Comparison of ENCODE assay signal across 12 cellular contexts in the genomic region with DNA sequence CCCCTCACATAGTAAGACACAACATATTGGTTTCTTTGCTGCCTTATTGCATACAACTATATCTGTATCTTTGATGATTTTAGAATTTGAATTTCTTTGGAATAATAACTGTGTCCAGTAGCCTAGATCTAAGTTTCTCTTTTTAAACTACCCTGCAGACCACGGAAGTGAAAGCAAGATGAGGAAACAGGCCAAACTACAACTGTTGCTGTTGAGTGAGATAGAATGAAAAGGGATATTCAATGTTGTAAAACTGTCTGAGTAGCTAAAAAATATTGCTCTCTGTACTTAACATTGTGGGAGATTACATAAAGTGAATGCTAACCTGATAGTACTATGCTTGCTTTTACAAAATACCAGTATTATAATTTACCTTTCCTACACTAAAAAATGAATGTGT.
DNase-seq lines count a peak whose midpoint lies in the region; ATAC-seq, FAIRE-seq and TF ChIP-seq lines count a peak whose summit lies in the region.
"Had no signal": no experiment of that assay in that cellular context is flagged by ENCODE, and none has a peak within 500 bp of the region (broad histone marks: within the 10 kb centered on the region; RNA-seq: fewer than 3 reads in every experiment).

No MANE protein-coding gene starts in this region.

- peak overlapping the region; percentile 22; the same call in 1 of the 2 replicates for H3K4me3 Mint-ChIP-seq in HFFc6

- no peaks in the 10 kb centered on the region for H3K36me3 Mint-ChIP-seq in HFFc6 (ENCODE audit: low read depth)

- no peaks in the 10 kb centered on the region for H3K79me2 ChIP-seq in OCI-LY3 (ENCODE audit: low read length)
- no peaks in the 10 kb centered on the region for H3K79me2 ChIP-seq in HepG2 (ENCODE audit: insufficient read depth, low read length)

- H3K4me1 Mint-ChIP-seq in HFFc6 (ENCODE audit: low read depth) = peaks cover 13% of the 10 kb centered on the region

- H3K9ac ChIP-seq in OCI-LY3 (ENCODE audit: low read length) = no peak overlapping the region
- H3K9ac ChIP-seq in HepG2 (ENCODE audit: insufficient read depth, low read depth, low read length) = no peak overlapping the region

- no peaks in the 10 kb centered on the region for H3K9me3 Mint-ChIP-seq in HFFc6

- H3K27ac ChIP-seq in OCI-LY3 (ENCODE audit: low read length) = 0 out of 2 replicates have a peak overlapping the region, but pooled peaks have one; percentile 0
- H3K27ac ChIP-seq in HepG2 (ENCODE audit: extremely low read length, insufficient read depth, low read length) = no peak overlapping the region

- no peak overlapping the region; the same call in 1 of the 2 replicates for H3K27ac Mint-ChIP-seq in HFFc6

- H3K9me3 ChIP-seq in OCI-LY3 (ENCODE audit: insufficient read depth, low read length) = no peaks in the 10 kb centered on the region
- H3K9me3 ChIP-seq in HepG2 (ENCODE audit: low read length) = no peaks in the 10 kb centered on the region

- TF ChIP-seq CTCF in HFFc6 (IDR thresholded peaks at IDR 0.05) = no peak
- TF ChIP-seq CTCF in OCI-LY3 (IDR thresholded peaks at IDR 0.05; ENCODE audit: low read depth, low read length) = no peak
- no peak for TF ChIP-seq CTCF in HepG2 (CRISPR knock-in tag; IDR thresholded peaks at IDR 0.05)

- in situ Hi-C loops in HepG2 (cut with HindIII; ENCODE audit: extremely low pct_ligation_motif_present, low pct_unique_long_range_greater_than_20kb) = no loop called here

- no peaks in the 10 kb centered on the region for H4K20me1 ChIP-seq in OCI-LY3 (ENCODE audit: insufficient read depth, low read length)
- no peaks in the 10 kb centered on the region for H4K20me1 ChIP-seq in HepG2 (ENCODE audit: insufficient read depth, low read length)

- intact Hi-C loops in left colon (cut with DNase I, micrococcal nuclease) (no loop called here), HepG2 (cut with micrococcal nuclease; ENCODE audit: unreplicated experiment) (no loop called here)

- H3K4me2 ChIP-seq in OCI-LY3 (ENCODE audit: low read length) = peak overlapping the region; percentile 60
- no peak overlapping the region for H3K4me2 ChIP-seq in HepG2 (ENCODE audit: low read depth, low read length)

- no peaks in the 10 kb centered on the region for H3K27me3 ChIP-seq in OCI-LY3 (ENCODE audit: low read depth, low read length)
- no peaks in the 10 kb centered on the region for H3K27me3 ChIP-seq in HepG2 (ENCODE audit: control insufficient read depth in 1 of 2, insufficient read depth in 2 of 2, low read length in 2 of 2)

- H3K4me1 ChIP-seq in OCI-LY3 (ENCODE audit: low read length) (peaks cover 23% of the 10 kb centered on the region), HepG2 (ENCODE audit: insufficient read depth, low read length) (no peaks in the 10 kb centered on the region)

- POLR2A ChIA-PET in HepG2 (lab: Yijun Ruan, JAX) = no interaction called here

- peak; percentile 58 to 70 for DNase-seq in AML-193 (lab: John Stamatoyannopoulos, UW)
- no peak for DNase-seq in HFFc6
- DNase-seq in left colon = no peak
- DNase-seq in HepG2 (ENCODE audit: low spot score) = no peak
- DNase-seq in RCC 7860 (ENCODE audit: low spot score) = no peak
- DNase-seq in NCI-H1436 treated with DMSO at 0.1 percent for 48 hours (lab: John Stamatoyannopoulos, UW) = no peak
- DNase-seq in DMS153 (lab: John Stamatoyannopoulos, UW) = no peak
- DNase-seq: amygdala, hippocampal formation, midbrain, NCI-H510A had no signal

- ATAC-seq in left colon = peak; percentile 66
- ATAC-seq in HepG2 = no peak

- H2AFZ ChIP-seq in OCI-LY3 (ENCODE audit: low read depth, low read length) (no peak overlapping the region), HepG2 (ENCODE audit: low read length) (no peak overlapping the region)

- H3K36me3 ChIP-seq in OCI-LY3 (replicated peaks; ENCODE audit: low read depth, low read length) = no peaks in the 10 kb centered on the region
- H3K36me3 ChIP-seq in HepG2 (replicated peaks in 1 of 2; ENCODE audit: control insufficient read depth in 1 of 2, insufficient read depth in 2 of 2, low read length in 2 of 2) = no peaks in the 10 kb centered on the region

- BruUV-seq in HepG2 (replicated peaks; lab: Mats Ljungman, UMichigan) = no TSS peak

- TF ChIP-seq POLR2A in HepG2 (IDR thresholded peaks at IDR 0.05; ENCODE audit: insufficient read depth in 1 of 2, low read depth in 2 of 2, low read length in 2 of 2) = no peak

- no peak for TF ChIP-seq RAD21 in HepG2 (CRISPR knock-in tag; IDR thresholded peaks at IDR 0.05)

- no peaks in the 10 kb centered on the region for H3K27me3 Mint-ChIP-seq in HFFc6 (ENCODE audit: insufficient read depth)

- CTCF ChIA-PET in HepG2 (lab: Yijun Ruan, JAX; ENCODE audit: low intra/inter-chr PET ratio, low total read pairs) = no interaction called here

- FAIRE-seq in HepG2 (lab: Jason Lieb, UNC) (no peak), RCC 7860 (lab: Jason Lieb, UNC) (no peak)

- H3K4me3 ChIP-seq in OCI-LY3 (ENCODE audit: low read length) (peak overlapping the region; percentile 32; the same call in 1 of the 2 replicates), HepG2 (replicated peaks in 1 of 3; ENCODE audit: insufficient read depth in 1 of 3, low read depth in 2 of 3, low read length in 3 of 3) (no peak overlapping the region)

- 0% methylated on average over 1 of the region's 1 CpG for WGBS in HepG2 (ENCODE audit: low lambda C conversion rate)

- TF ChIP-seq EP300 in HepG2 (IDR thresholded peaks at IDR 0.05; ENCODE audit: low read depth in 2 of 2, low read length in 2 of 2) (no peak), HepG2 (CRISPR knock-in tag; IDR thresholded peaks at IDR 0.05; ENCODE audit: borderline replicate concordance) (no peak)

TF ChIP-seq in HepG2, 621 proteins besides CTCF, POLR2A, EP300 and RAD21 (continues in another document):
- TF ChIP-seq DZIP1 (CRISPR knock-in tag; IDR thresholded peaks at IDR 0.05) (no peak), BORCS8-MEF2B (CRISPR knock-in tag; IDR thresholded peaks at IDR 0.05) (no peak), PCBP1 (IDR thresholded peaks at IDR 0.05; ENCODE audit: borderline replicate concordance, low read depth, low read length) (no peak), SNAPC2 (CRISPR knock-in tag; IDR thresholded peaks at IDR 0.05) (no peak), HNRNPL (IDR thresholded peaks at IDR 0.05; ENCODE audit: low read depth, low read length) (no peak), FOXO4 (CRISPR knock-in tag; conservative IDR thresholded peaks at IDR 0.05) (no peak), RFXAP (CRISPR knock-in tag; IDR thresholded peaks at IDR 0.05; ENCODE audit: borderline replicate concordance) (no peak), ZNF597 (CRISPR knock-in tag; IDR thresholded peaks at IDR 0.05) (no peak), NCOR1 (IDR thresholded peaks at IDR 0.05; ENCODE audit: borderline replicate concordance, low read length) (no peak)

Comparison
In these comparisons a context has a peak if more than half of its experiments do, and no peak if none do; other contexts are left out.
1. DNase-seq: peak in AML-193 (2 of 2); none in HFFc6 (single experiment), left colon (0 of 2), HepG2 (single experiment), RCC 7860 (single experiment), NCI-H1436 treated with DMSO at 0.1 percent for 48 hours (single experiment) and DMS153 (single experiment).